In the genomic region with DNA sequence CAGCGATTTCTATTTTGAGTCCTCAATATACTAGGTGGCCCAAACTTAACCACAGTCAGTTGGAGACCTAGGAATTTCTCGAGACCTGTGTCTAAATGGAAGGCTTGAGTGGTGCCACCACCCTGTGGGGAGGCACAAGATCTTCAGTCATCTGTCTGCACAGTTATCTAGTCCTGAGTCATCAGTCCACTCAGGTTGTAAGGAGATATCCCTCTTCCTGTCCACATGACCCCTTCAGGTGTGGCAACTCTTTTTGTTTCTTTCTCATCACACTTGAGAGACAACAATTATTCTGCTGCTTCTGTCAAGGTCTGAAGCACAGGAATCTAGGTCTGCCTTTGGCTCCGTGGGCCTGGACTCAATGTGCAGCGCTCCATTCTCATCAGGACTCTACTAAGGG, we compare ENCODE assay signal across 1 cellular context.
TF ChIP-seq lines count a peak whose summit lies in the region.

No MANE protein-coding gene starts in this region.

TF ChIP-seq in GM23338, 12 proteins besides CTCF, POLR2A, EP300 and RAD21 (continued from another document):
- TF ChIP-seq, protein P1, sequence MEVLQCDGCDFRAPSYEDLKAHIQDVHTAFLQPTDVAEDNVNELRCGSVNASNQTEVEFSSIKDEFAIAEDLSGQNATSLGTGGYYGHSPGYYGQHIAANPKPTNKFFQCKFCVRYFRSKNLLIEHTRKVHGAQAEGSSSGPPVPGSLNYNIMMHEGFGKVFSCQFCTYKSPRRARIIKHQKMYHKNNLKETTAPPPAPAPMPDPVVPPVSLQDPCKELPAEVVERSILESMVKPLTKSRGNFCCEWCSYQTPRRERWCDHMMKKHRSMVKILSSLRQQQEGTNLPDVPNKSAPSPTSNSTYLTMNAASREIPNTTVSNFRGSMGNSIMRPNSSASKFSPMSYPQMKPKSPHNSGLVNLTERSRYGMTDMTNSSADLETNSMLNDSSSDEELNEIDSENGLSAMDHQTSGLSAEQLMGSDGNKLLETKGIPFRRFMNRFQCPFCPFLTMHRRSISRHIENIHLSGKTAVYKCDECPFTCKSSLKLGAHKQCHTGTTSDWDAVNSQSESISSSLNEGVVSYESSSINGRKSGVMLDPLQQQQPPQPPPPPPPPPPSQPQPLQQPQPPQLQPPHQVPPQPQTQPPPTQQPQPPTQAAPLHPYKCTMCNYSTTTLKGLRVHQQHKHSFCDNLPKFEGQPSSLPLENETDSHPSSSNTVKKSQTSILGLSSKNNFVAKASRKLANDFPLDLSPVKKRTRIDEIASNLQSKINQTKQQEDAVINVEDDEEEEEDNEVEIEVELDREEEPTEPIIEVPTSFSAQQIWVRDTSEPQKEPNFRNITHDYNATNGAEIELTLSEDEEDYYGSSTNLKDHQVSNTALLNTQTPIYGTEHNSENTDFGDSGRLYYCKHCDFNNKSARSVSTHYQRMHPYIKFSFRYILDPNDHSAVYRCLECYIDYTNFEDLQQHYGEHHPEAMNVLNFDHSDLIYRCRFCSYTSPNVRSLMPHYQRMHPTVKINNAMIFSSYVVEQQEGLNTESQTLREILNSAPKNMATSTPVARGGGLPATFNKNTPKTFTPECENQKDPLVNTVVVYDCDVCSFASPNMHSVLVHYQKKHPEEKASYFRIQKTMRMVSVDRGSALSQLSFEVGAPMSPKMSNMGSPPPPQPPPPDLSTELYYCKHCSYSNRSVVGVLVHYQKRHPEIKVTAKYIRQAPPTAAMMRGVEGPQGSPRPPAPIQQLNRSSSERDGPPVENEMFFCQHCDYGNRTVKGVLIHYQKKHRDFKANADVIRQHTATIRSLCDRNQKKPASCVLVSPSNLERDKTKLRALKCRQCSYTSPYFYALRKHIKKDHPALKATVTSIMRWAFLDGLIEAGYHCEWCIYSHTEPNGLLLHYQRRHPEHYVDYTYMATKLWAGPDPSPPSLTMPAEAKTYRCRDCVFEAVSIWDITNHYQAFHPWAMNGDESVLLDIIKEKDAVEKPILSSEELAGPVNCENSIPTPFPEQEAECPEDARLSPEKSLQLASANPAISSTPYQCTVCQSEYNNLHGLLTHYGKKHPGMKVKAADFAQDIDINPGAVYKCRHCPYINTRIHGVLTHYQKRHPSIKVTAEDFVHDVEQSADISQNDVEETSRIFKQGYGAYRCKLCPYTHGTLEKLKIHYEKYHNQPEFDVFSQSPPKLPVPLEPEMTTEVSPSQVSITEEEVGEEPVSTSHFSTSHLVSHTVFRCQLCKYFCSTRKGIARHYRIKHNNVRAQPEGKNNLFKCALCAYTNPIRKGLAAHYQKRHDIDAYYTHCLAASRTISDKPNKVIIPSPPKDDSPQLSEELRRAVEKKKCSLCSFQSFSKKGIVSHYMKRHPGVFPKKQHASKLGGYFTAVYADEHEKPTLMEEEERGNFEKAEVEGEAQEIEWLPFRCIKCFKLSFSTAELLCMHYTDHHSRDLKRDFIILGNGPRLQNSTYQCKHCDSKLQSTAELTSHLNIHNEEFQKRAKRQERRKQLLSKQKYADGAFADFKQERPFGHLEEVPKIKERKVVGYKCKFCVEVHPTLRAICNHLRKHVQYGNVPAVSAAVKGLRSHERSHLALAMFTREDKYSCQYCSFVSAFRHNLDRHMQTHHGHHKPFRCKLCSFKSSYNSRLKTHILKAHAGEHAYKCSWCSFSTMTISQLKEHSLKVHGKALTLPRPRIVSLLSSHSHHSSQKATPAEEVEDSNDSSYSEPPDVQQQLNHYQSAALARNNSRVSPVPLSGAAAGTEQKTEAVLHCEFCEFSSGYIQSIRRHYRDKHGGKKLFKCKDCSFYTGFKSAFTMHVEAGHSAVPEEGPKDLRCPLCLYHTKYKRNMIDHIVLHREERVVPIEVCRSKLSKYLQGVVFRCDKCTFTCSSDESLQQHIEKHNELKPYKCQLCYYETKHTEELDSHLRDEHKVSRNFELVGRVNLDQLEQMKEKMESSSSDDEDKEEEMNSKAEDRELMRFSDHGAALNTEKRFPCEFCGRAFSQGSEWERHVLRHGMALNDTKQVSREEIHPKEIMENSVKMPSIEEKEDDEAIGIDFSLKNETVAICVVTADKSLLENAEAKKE (CRISPR knock-in tag; IDR thresholded peaks at IDR 0.05), result no peak
- no peak for TF ChIP-seq EZH2phosphoT487 (IDR thresholded peaks at IDR 0.05; ENCODE audit: unreplicated experiment)
- no peak for TF ChIP-seq ZNF114 (CRISPR knock-in tag; IDR thresholded peaks at IDR 0.05)
- no peak for TF ChIP-seq EZH2 (IDR thresholded peaks at IDR 0.05; ENCODE audit: low read depth, unreplicated experiment)
- no peak for TF ChIP-seq CREB1 (CRISPR knock-in tag; IDR thresholded peaks at IDR 0.05; ENCODE audit: low read depth)
- TF ChIP-seq, protein P2, sequence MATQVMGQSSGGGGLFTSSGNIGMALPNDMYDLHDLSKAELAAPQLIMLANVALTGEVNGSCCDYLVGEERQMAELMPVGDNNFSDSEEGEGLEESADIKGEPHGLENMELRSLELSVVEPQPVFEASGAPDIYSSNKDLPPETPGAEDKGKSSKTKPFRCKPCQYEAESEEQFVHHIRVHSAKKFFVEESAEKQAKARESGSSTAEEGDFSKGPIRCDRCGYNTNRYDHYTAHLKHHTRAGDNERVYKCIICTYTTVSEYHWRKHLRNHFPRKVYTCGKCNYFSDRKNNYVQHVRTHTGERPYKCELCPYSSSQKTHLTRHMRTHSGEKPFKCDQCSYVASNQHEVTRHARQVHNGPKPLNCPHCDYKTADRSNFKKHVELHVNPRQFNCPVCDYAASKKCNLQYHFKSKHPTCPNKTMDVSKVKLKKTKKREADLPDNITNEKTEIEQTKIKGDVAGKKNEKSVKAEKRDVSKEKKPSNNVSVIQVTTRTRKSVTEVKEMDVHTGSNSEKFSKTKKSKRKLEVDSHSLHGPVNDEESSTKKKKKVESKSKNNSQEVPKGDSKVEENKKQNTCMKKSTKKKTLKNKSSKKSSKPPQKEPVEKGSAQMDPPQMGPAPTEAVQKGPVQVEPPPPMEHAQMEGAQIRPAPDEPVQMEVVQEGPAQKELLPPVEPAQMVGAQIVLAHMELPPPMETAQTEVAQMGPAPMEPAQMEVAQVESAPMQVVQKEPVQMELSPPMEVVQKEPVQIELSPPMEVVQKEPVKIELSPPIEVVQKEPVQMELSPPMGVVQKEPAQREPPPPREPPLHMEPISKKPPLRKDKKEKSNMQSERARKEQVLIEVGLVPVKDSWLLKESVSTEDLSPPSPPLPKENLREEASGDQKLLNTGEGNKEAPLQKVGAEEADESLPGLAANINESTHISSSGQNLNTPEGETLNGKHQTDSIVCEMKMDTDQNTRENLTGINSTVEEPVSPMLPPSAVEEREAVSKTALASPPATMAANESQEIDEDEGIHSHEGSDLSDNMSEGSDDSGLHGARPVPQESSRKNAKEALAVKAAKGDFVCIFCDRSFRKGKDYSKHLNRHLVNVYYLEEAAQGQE (IDR thresholded peaks at IDR 0.05; ENCODE audit: unreplicated experiment), result no peak
- TF ChIP-seq NANOG (IDR thresholded peaks at IDR 0.05; ENCODE audit: borderline replicate concordance), result no peak
- TF ChIP-seq JUNB (IDR thresholded peaks at IDR 0.05; ENCODE audit: unreplicated experiment), result no peak
- TF ChIP-seq STAT1 (IDR thresholded peaks at IDR 0.05; ENCODE audit: unreplicated experiment), result no peak
